In the genomic region with DNA sequence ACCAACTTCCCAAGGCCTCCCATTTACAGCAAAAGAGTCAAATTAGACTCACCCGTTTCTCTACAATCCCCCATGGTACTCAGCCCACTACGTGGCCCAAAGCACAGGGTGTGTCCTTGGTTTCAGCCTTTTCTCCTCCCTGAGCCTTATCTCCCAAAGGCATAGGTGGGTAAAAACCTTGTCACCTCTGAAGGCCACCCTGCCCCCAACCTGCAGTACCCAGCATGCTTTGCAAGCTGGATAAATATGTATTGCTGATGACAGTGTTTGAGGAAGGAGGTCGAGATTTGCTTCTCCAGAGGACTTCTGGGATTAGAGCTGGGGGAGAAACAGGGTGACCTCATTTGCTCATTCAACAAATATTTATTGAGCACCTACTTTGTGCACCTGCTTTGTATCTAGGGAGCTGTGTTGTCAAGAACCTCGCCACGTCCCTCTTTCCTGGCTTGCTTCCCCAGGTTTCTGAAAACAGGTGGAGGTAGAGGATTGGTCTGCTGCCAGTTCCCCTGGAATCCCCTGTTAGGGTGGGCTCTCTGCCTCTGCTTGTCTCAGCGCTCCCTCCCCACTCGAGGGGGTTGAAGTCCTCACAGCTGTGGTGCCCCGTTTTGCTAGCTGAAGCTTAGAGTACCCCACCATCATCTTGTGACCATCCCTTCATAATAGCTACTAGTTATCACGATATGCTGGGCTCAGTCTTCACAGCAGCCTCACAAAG, we compare ENCODE assay signal across 10 cellular contexts. TPM values are rescaled to one million over a fixed set of nuclear protein-coding genes. Genes with fewer than 3 reads are reported as not detected.
DNase-seq lines count a peak whose midpoint lies in the region; ATAC-seq and TF ChIP-seq lines count a peak whose summit lies in the region.
"Had no signal": no experiment of that assay in that cellular context is flagged by ENCODE, and none has a peak within 500 bp of the region (broad histone marks: within the 10 kb centered on the region; RNA-seq: fewer than 3 reads in every experiment).

No MANE protein-coding gene starts in this region.

- H3K4me3 ChIP-seq in right atrium auricular region: peak overlapping the region in 1 of 2 donors; percentile 94

- peak overlapping the region; percentile 99 for H3K4me3 Mint-ChIP-seq in activated CD4-positive, alpha-beta T cell treated with anti-CD3 and anti-CD28 coated beads for 36 hours
- H3K4me3 Mint-ChIP-seq in activated CD4-positive, alpha-beta memory T cell treated with anti-CD3 and anti-CD28 coated beads for 36 hours: peak overlapping the region; percentile 95
- peak overlapping the region; percentile 25 to 69 for H3K4me3 Mint-ChIP-seq in stimulated activated naive B cell treated with anti-CD40 and anti-IgM and Interleukin-4, amounts not matched to agents 10 μg/mL and 1 μg/mL and 100 μg/mL, for 72 hours

- H3K36me3 ChIP-seq in right atrium auricular region: peaks cover under 1% of the 10 kb centered on the region

- H3K27ac Mint-ChIP-seq in activated CD4-positive, alpha-beta T cell treated with anti-CD3 and anti-CD28 coated beads for 36 hours: peak overlapping the region; percentile 96
- peak overlapping the region; percentile 95 for H3K27ac Mint-ChIP-seq in activated CD4-positive, alpha-beta memory T cell treated with anti-CD3 and anti-CD28 coated beads for 36 hours
- peak overlapping the region; percentile 85 for H3K27ac Mint-ChIP-seq in stimulated activated naive B cell treated with anti-CD40 and anti-IgM and Interleukin-4, amounts not matched to agents 10 μg/mL and 1 μg/mL and 100 μg/mL, for 72 hours

- no peaks in the 10 kb centered on the region for H3K9me3 Mint-ChIP-seq in activated CD4-positive, alpha-beta T cell treated with anti-CD3 and anti-CD28 coated beads for 36 hours (ENCODE audit: low read depth)
- H3K9me3 Mint-ChIP-seq in activated CD4-positive, alpha-beta memory T cell treated with anti-CD3 and anti-CD28 coated beads for 36 hours: no peaks in the 10 kb centered on the region
- no peaks in the 10 kb centered on the region for H3K9me3 Mint-ChIP-seq in stimulated activated naive B cell treated with anti-CD40 and anti-IgM and Interleukin-4, amounts not matched to agents 10 μg/mL and 1 μg/mL and 100 μg/mL, for 72 hours

- H3K9me3 ChIP-seq in right atrium auricular region: no peaks in the 10 kb centered on the region

- DNase-seq in activated CD4-positive, alpha-beta T cell treated with anti-CD3 and anti-CD28 coated beads for 36 hours: peak; percentile 46
- DNase-seq in activated CD4-positive, alpha-beta T cell treated with anti-CD3 and anti-CD28 coated beads for 1 hour: no peak
- DNase-seq in activated CD4-positive, alpha-beta memory T cell treated with anti-CD3 and anti-CD28 coated beads for 36 hours: no peak
- DNase-seq in right atrium auricular region (ENCODE audit: low spot score) (no peak), activated gamma-delta T cell treated with Interleukin-2 at 50 U/mL for 16 hours (no peak), A172 (ENCODE audit: low spot score) (no peak)
- DNase-seq in stimulated activated naive B cell treated with anti-CD40 and anti-IgM and Interleukin-4, amounts not matched to agents 10 μg/mL and 1 μg/mL and 100 μg/mL, for 72 hours: no peak
- DNase-seq: COR-L47, NCI-H345 had no signal

- no peak for ATAC-seq in activated CD4-positive, alpha-beta T cell treated with anti-CD3 and anti-CD28 coated beads for 36 hours
- no peak for ATAC-seq in stimulated activated naive B cell treated with anti-CD40 and anti-IgM and Interleukin-4, amounts not matched to agents 10 μg/mL and 1 μg/mL and 100 μg/mL, for 72 hours (replicated peaks)
- ATAC-seq in GM21717 (IDR thresholded peaks at IDR 0.05; ENCODE audit: unreplicated experiment): no peak

- POLR2A ChIA-PET in activated CD4-positive, alpha-beta T cell treated with anti-CD3 and anti-CD28 coated beads for 36 hours (lab: Charles Lee): interaction anchor here (0.8 to 1.1 kb wide), 3 partner anchors 8 to 280 kb away, joined by 3 to 5 read pairs (median 4); a partner anchor contains a TSS
- POLR2A ChIA-PET in activated CD4-positive, alpha-beta memory T cell treated with anti-CD3 and anti-CD28 coated beads for 36 hours (lab: Charles Lee): interaction anchor here (3.8 to 7.1 kb wide), 2 partner anchors 22 to 26 kb away, joined by 31 to 97 read pairs; a partner anchor contains a TSS

- peak overlapping the region; percentile 95 to 96 for H3K27ac ChIP-seq in right atrium auricular region

- TF ChIP-seq CTCF in right atrium auricular region (IDR thresholded peaks at IDR 0.05): no peak

- peaks cover 18% of the 10 kb centered on the region for H3K36me3 Mint-ChIP-seq in activated CD4-positive, alpha-beta T cell treated with anti-CD3 and anti-CD28 coated beads for 36 hours (ENCODE audit: low read depth)
- H3K36me3 Mint-ChIP-seq in activated CD4-positive, alpha-beta memory T cell treated with anti-CD3 and anti-CD28 coated beads for 36 hours: peaks cover 17% of the 10 kb centered on the region
- H3K36me3 Mint-ChIP-seq in stimulated activated naive B cell treated with anti-CD40 and anti-IgM and Interleukin-4, amounts not matched to agents 10 μg/mL and 1 μg/mL and 100 μg/mL, for 72 hours: peaks cover 29 to 38% of the 10 kb centered on the region in 2 donors

- CTCF ChIA-PET in activated CD4-positive, alpha-beta T cell treated with anti-CD3 and anti-CD28 coated beads for 36 hours (lab: Charles Lee): interaction anchor here (0.6 to 2.1 kb wide), 8 partner anchors 19 to 302 kb away, joined by 3 to 5 read pairs (median 4); a partner anchor contains a TSS
- CTCF ChIA-PET in activated CD4-positive, alpha-beta memory T cell treated with anti-CD3 and anti-CD28 coated beads for 36 hours (lab: Charles Lee): interaction anchor here (1.2 to 4.7 kb wide), 5 partner anchors 9 to 53 kb away, joined by 3 to 24 read pairs (median 7); a partner anchor contains a TSS

- H3K27me3 ChIP-seq in right atrium auricular region: no peaks in the 10 kb centered on the region

- no peaks in the 10 kb centered on the region for H3K27me3 Mint-ChIP-seq in activated CD4-positive, alpha-beta T cell treated with anti-CD3 and anti-CD28 coated beads for 36 hours
- H3K27me3 Mint-ChIP-seq in activated CD4-positive, alpha-beta memory T cell treated with anti-CD3 and anti-CD28 coated beads for 36 hours: no peaks in the 10 kb centered on the region
- H3K27me3 Mint-ChIP-seq in stimulated activated naive B cell treated with anti-CD40 and anti-IgM and Interleukin-4, amounts not matched to agents 10 μg/mL and 1 μg/mL and 100 μg/mL, for 72 hours: peaks cover 0 to 4% of the 10 kb centered on the region in 2 donors

- intact Hi-C loops in activated CD4-positive, alpha-beta T cell treated with anti-CD3 and anti-CD28 coated beads for 36 hours (cut with DNase I, micrococcal nuclease): loop anchor here (5.0 kb wide), 6 partner anchors 69 to 529 kb away; a partner anchor contains a TSS
- intact Hi-C loops in activated CD4-positive, alpha-beta memory T cell treated with anti-CD3 and anti-CD28 coated beads for 36 hours (cut with micrococcal nuclease): loop anchor here (1.0 to 5.0 kb wide), 2 partner anchors 8 to 94 kb away; a partner anchor contains a TSS

- H3K4me1 Mint-ChIP-seq in activated CD4-positive, alpha-beta T cell treated with anti-CD3 and anti-CD28 coated beads for 36 hours: peaks cover 74% of the 10 kb centered on the region
- H3K4me1 Mint-ChIP-seq in activated CD4-positive, alpha-beta memory T cell treated with anti-CD3 and anti-CD28 coated beads for 36 hours (ENCODE audit: low read depth): peaks cover 74% of the 10 kb centered on the region
- peaks cover 60 to 77% of the 10 kb centered on the region in 2 donors for H3K4me1 Mint-ChIP-seq in stimulated activated naive B cell treated with anti-CD40 and anti-IgM and Interleukin-4, amounts not matched to agents 10 μg/mL and 1 μg/mL and 100 μg/mL, for 72 hours

- H3K4me1 ChIP-seq in right atrium auricular region: peaks cover 0 to 79% of the 10 kb centered on the region in 2 donors

RNA-seq across cellular contexts. Expression of a gene that starts 3.0 kb away (rescaled TPM):
- 100 to 1,000 TPM; 119 to 144 TPM for total RNA-seq in activated CD4-positive, alpha-beta T cell treated with anti-CD3 and anti-CD28 coated beads for 36 hours
- 100 to 1,000 TPM; 134 to 139 TPM for total RNA-seq in activated CD4-positive, alpha-beta memory T cell treated with anti-CD3 and anti-CD28 coated beads for 36 hours
- total RNA-seq in right atrium auricular region: 10 to 100 TPM; 34.2 to 65.4 TPM
- 248 and 270 TPM in 2 replicates for total RNA-seq in A172 (2014; rRNA removed; shearing (Covaris generic))

RNA-seq across cellular contexts. Expression of a gene that starts 19.3 kb away (rescaled TPM):
- 1,000 to 10,000 TPM; 1,886 to 1,896 TPM for total RNA-seq in activated CD4-positive, alpha-beta T cell treated with anti-CD3 and anti-CD28 coated beads for 36 hours
- total RNA-seq in activated CD4-positive, alpha-beta memory T cell treated with anti-CD3 and anti-CD28 coated beads for 36 hours: 1,000 to 10,000 TPM; 1,774 to 1,791 TPM
- total RNA-seq in right atrium auricular region: 100 to 1,000 TPM; 640 to 985 TPM
- total RNA-seq in A172 (2014; rRNA removed; shearing (Covaris generic)): 1,400 and 1,966 TPM in 2 replicates

RNA-seq across cellular contexts. Expression of a gene that starts 47.7 kb away (rescaled TPM):
- total RNA-seq in activated CD4-positive, alpha-beta T cell treated with anti-CD3 and anti-CD28 coated beads for 36 hours: 10 to 100 TPM; 23.3 to 24.0 TPM
- total RNA-seq in activated CD4-positive, alpha-beta memory T cell treated with anti-CD3 and anti-CD28 coated beads for 36 hours: 10 to 100 TPM; 21.1 to 21.5 TPM
- 1 to 10 TPM; 9.0 to 9.5 TPM for total RNA-seq in right atrium auricular region
- 15.8 and 16.1 TPM in 2 replicates for total RNA-seq in A172 (2014; rRNA removed; shearing (Covaris generic))

Comparison
In these comparisons a context has a peak if more than half of its experiments do, and no peak if none do; other contexts are left out.
1. H3K4me3 Mint-ChIP-seq: peak in every context shown above with its lines; median percentile 99 in activated CD4-positive, alpha-beta T cell treated with anti-CD3 and anti-CD28 coated beads for 36 hours; 95 in activated CD4-positive, alpha-beta memory T cell treated with anti-CD3 and anti-CD28 coated beads for 36 hours; 47 in stimulated activated naive B cell treated with anti-CD40 and anti-IgM and Interleukin-4, amounts not matched to agents 10 μg/mL and 1 μg/mL and 100 μg/mL, for 72 hours.